In genomic region chr1:220747426-220748090, GRCh38 we compare ENCODE assay signal across 8 cellular contexts. TPM values are rescaled to one million over a fixed set of nuclear protein-coding genes. Genes with fewer than 3 reads are reported as not detected.
DNase-seq lines count a peak whose midpoint lies in the region; ATAC-seq and TF ChIP-seq lines count a peak whose summit lies in the region.

No MANE protein-coding gene starts in this region.

- in situ Hi-C loops in KBM-7 (cut with MboI; ENCODE audit: low pct_unique_long_range_greater_than_20kb, low sequenced_read_pairs): no loop called here

- peak overlapping the region; percentile 80 for H3K9ac ChIP-seq in ES-I3 (ENCODE audit: low read depth, low read length)
- no peak overlapping the region for H3K9ac ChIP-seq in endodermal cell (ENCODE audit: extremely low read depth, low read length, poor library complexity, severe bottlenecking)

- H3K27ac Mint-ChIP-seq in endodermal cell: peak overlapping the region; percentile 86
- peak overlapping the region; percentile 89 to 92 (median 92) for H3K27ac Mint-ChIP-seq in nephron
- H3K27ac Mint-ChIP-seq in activated CD8-positive, alpha-beta memory T cell treated with anti-CD3 and anti-CD28 coated beads, Interleukin-2, amount 10 ng/mL, durations not matched to agents 7 days and 5 days: no peak overlapping the region

- no peak for TF ChIP-seq CTCF in endodermal cell (conservative IDR thresholded peaks at IDR 0.05)
- no peak for TF ChIP-seq CTCF in nephron (IDR thresholded peaks at IDR 0.05; ENCODE audit: unreplicated experiment in 3 of 3)

- peak overlapping the region; percentile 84 for H3K4me3 ChIP-seq in endodermal cell (ENCODE audit: low read length)

- CTCF ChIA-PET in activated CD8-positive, alpha-beta memory T cell treated with anti-CD3 and anti-CD28 coated beads, Interleukin-2, amount 10 ng/mL, durations not matched to agents 7 days and 5 days (lab: Charles Lee): interaction anchor here (2.0 kb wide), 1 partner anchor 14 kb away, joined by 6 read pairs; no protein-coding TSS in a partner anchor

- H3K4me1 ChIP-seq in ES-I3 (ENCODE audit: insufficient read depth, low read length) (peaks cover 16% of the 10 kb centered on the region; the same call in 1 of the 2 replicates), endodermal cell (ENCODE audit: control insufficient read depth, insufficient read depth, low read length) (peaks cover 9% of the 10 kb centered on the region)

- no peaks in the 10 kb centered on the region for H3K36me3 Mint-ChIP-seq in endodermal cell (ENCODE audit: low read depth)
- H3K36me3 Mint-ChIP-seq in nephron (ENCODE audit: low read depth): no peaks in the 10 kb centered on the region
- H3K36me3 Mint-ChIP-seq in activated CD8-positive, alpha-beta memory T cell treated with anti-CD3 and anti-CD28 coated beads, Interleukin-2, amount 10 ng/mL, durations not matched to agents 7 days and 5 days: no peaks in the 10 kb centered on the region

- H3K27ac ChIP-seq in endodermal cell (ENCODE audit: low read depth, low read length): no peak overlapping the region

- H3K27me3 ChIP-seq in endodermal cell (ENCODE audit: control insufficient read depth, insufficient read depth, low read length, poor library complexity, severe bottlenecking): peaks cover 9% of the 10 kb centered on the region

- H3K9me3 ChIP-seq in ES-I3 (ENCODE audit: control insufficient read depth, insufficient read depth, low read length): no peaks in the 10 kb centered on the region
- H3K9me3 ChIP-seq in endodermal cell (ENCODE audit: control insufficient read depth, low read length): no peaks in the 10 kb centered on the region

- H3K36me3 ChIP-seq in ES-I3 (ENCODE audit: insufficient read depth, low read length) (no peaks in the 10 kb centered on the region), endodermal cell (ENCODE audit: control insufficient read depth, insufficient read depth, low read length) (no peaks in the 10 kb centered on the region)

- peak; percentile 7 for ATAC-seq in HG03460 (IDR thresholded peaks at IDR 0.05; ENCODE audit: unreplicated experiment)
- no peak for ATAC-seq in activated CD8-positive, alpha-beta memory T cell treated with anti-CD3 and anti-CD28 coated beads, Interleukin-2, amount 10 ng/mL, durations not matched to agents 7 days and 5 days

- H3K4me1 Mint-ChIP-seq in endodermal cell (peaks cover 38% of the 10 kb centered on the region), nephron (peaks cover 40% of the 10 kb centered on the region)
- peaks cover 4% of the 10 kb centered on the region for H3K4me1 Mint-ChIP-seq in activated CD8-positive, alpha-beta memory T cell treated with anti-CD3 and anti-CD28 coated beads, Interleukin-2, amount 10 ng/mL, durations not matched to agents 7 days and 5 days

- H3K4me3 Mint-ChIP-seq in endodermal cell (peak overlapping the region; percentile 75), nephron (peak overlapping the region; percentile 93 to 97 (median 95))
- H3K4me3 Mint-ChIP-seq in activated CD8-positive, alpha-beta memory T cell treated with anti-CD3 and anti-CD28 coated beads, Interleukin-2, amount 10 ng/mL, durations not matched to agents 7 days and 5 days: no peak overlapping the region

- 14 to 20% methylated on average over 13 to 18 of the region's 18 CpGs for whole genome bisulfite sequencing in endodermal cell (ENCODE audit: insufficient coverage in 1 of 2, insufficient read length in 1 of 2), 2 experiments

- H3K9me3 Mint-ChIP-seq in endodermal cell: no peaks in the 10 kb centered on the region
- no peaks in the 10 kb centered on the region for H3K9me3 Mint-ChIP-seq in nephron
- H3K9me3 Mint-ChIP-seq in activated CD8-positive, alpha-beta memory T cell treated with anti-CD3 and anti-CD28 coated beads, Interleukin-2, amount 10 ng/mL, durations not matched to agents 7 days and 5 days (ENCODE audit: low read depth): no peaks in the 10 kb centered on the region

- H3K27me3 Mint-ChIP-seq in endodermal cell (ENCODE audit: insufficient read depth) (peaks cover 46% of the 10 kb centered on the region), nephron (ENCODE audit: low read depth) (peaks cover 5% of the 10 kb centered on the region)
- H3K27me3 Mint-ChIP-seq in activated CD8-positive, alpha-beta memory T cell treated with anti-CD3 and anti-CD28 coated beads, Interleukin-2, amount 10 ng/mL, durations not matched to agents 7 days and 5 days: peaks cover 61% of the 10 kb centered on the region

- DNase-seq in endodermal cell (no peak), dermis blood vessel endothelial cell (no peak), KBM-7 (no peak), kidney tubule cell (ENCODE audit: low spot score) (no peak)
- no peak for DNase-seq in activated CD8-positive, alpha-beta memory T cell treated with anti-CD3 and anti-CD28 coated beads, Interleukin-2, amount 10 ng/mL, durations not matched to agents 7 days and 5 days

RNA-seq across cellular contexts. Expression of gene MTARC2, which starts 0.6 kb away (rescaled TPM):
- total RNA-seq in endodermal cell: 10 to 100 TPM; 12.3 to 14.5 TPM
- 3.0 TPM for polyA plus RNA-seq in endodermal cell (2013, experiment 1 of 2)
- 3.4 TPM for polyA plus RNA-seq in endodermal cell (2013, experiment 2 of 2)
- not detected for total RNA-seq in activated CD8-positive, alpha-beta memory T cell treated with anti-CD3 and anti-CD28 coated beads, Interleukin-2, amount 10 ng/mL, durations not matched to agents 7 days and 5 days
- 11.0 and 23.5 TPM in 2 replicates for total RNA-seq in dermis blood vessel endothelial cell

RNA-seq across cellular contexts. Expression of gene MTARC1, which starts 39.2 kb away (rescaled TPM):
- total RNA-seq in endodermal cell: 10 to 100 TPM; 53.1 to 75.4 TPM
- 18.3 TPM for polyA plus RNA-seq in endodermal cell (2013, experiment 1 of 2)
- 16.6 TPM for polyA plus RNA-seq in endodermal cell (2013, experiment 2 of 2)
- not detected for total RNA-seq in activated CD8-positive, alpha-beta memory T cell treated with anti-CD3 and anti-CD28 coated beads, Interleukin-2, amount 10 ng/mL, durations not matched to agents 7 days and 5 days
- 1.9 and 3.9 TPM in 2 replicates for total RNA-seq in dermis blood vessel endothelial cell

RNA-seq across cellular contexts. Expression of gene C1orf115, which starts 57.4 kb away (rescaled TPM):
- total RNA-seq in endodermal cell (10 to 100 TPM in 1 of 2 donors, 1 to 10 TPM in 1; 7.5 to 11.5 TPM), dermis blood vessel endothelial cell (124 and 125 TPM in 2 replicates)
- polyA plus RNA-seq in endodermal cell (2013, experiment 1 of 2): 2.8 TPM
- 2.6 TPM for polyA plus RNA-seq in endodermal cell (2013, experiment 2 of 2)
- under 1 TPM; 0.12 to 0.16 TPM for total RNA-seq in activated CD8-positive, alpha-beta memory T cell treated with anti-CD3 and anti-CD28 coated beads, Interleukin-2, amount 10 ng/mL, durations not matched to agents 7 days and 5 days

Comparison
In these comparisons a context has a peak if more than half of its experiments do, and no peak if none do; other contexts are left out.
1. RNA of gene MTARC1, which starts 39.2 kb away (total RNA-seq): 53.1 to 75.4 TPM in endodermal cell; 1.9 to 3.9 TPM in dermis blood vessel endothelial cell and not detected in activated CD8-positive, alpha-beta memory T cell treated with anti-CD3 and anti-CD28 coated beads, Interleukin-2, amount 10 ng/mL, durations not matched to agents 7 days and 5 days; every median in the first group is over 10 times any median in the second.
2. RNA of gene C1orf115, which starts 57.4 kb away (total RNA-seq): 124 to 125 TPM in dermis blood vessel endothelial cell; 7.5 to 11.5 TPM in endodermal cell and 0.12 to 0.16 TPM in activated CD8-positive, alpha-beta memory T cell treated with anti-CD3 and anti-CD28 coated beads, Interleukin-2, amount 10 ng/mL, durations not matched to agents 7 days and 5 days; every median in the first group is over 10 times any median in the second.